8 cellular contexts compared by ENCODE assay signal in genomic region chr1:109282952-109283747, GRCh38. TPM values are rescaled to one million over a fixed set of nuclear protein-coding genes. Genes with fewer than 3 reads are reported as not detected.
DNase-seq lines count a peak whose midpoint lies in the region; FAIRE-seq and TF ChIP-seq lines count a peak whose summit lies in the region.

PSRC1 (minus strand) TSS chr1:109283145.

- peak within 1 kb of the TSS; percentile 18 for H4K5ac ChIP-seq in H9 (ENCODE audit: insufficient read length, low read depth, low read length)

- peak; percentile 41; the same call in 2 of the 3 replicates for TF ChIP-seq CTCF in H9 (conservative IDR thresholded peaks at IDR 0.05)
- TF ChIP-seq CTCF in fibroblast of villous mesenchyme (IDR thresholded peaks at IDR 0.05; ENCODE audit: insufficient read depth, low read depth, low read length), result peak; percentile 48
- peak; percentile 61 for TF ChIP-seq CTCF in neural crest cell (conservative IDR thresholded peaks at IDR 0.05)

- H3K36me3 Mint-ChIP-seq in H9 (ENCODE audit: insufficient read depth in 1 of 3, low read depth in 3 of 3) (peaks cover 18 to 29% (median 28%) of the 10 kb centered on the region in 3 experiments), neural crest cell (ENCODE audit: low read depth) (peaks cover 7% of the 10 kb centered on the region)

- H2BK12ac ChIP-seq in H9 (ENCODE audit: insufficient read length, low read depth, low read length), result peak within 1 kb of the TSS; percentile 26

- H3K4me3 ChIP-seq in MG63 (peak within 1 kb of the TSS; percentile 65), fibroblast of villous mesenchyme (ENCODE audit: low read depth, low read length) (peak within 1 kb of the TSS; percentile 81), stomach smooth muscle (ENCODE audit: low read length in 2 of 2) (peak within 1 kb of the TSS; percentile 56 to 88)

- H3T11ph ChIP-seq in H9 (ENCODE audit: low read length), result peak within 1 kb of the TSS; percentile 4

- H3K23me2 ChIP-seq in H9 (ENCODE audit: insufficient read length, low read depth, low read length, poor library complexity, severe bottlenecking), result peaks cover 13% of the 10 kb centered on the region

- H3K9ac ChIP-seq in H9 (ENCODE audit: extremely low read depth, insufficient read length, low read length) (peak within 1 kb of the TSS; percentile 69), stomach smooth muscle (ENCODE audit: low read length in 2 of 2) (peak within 1 kb of the TSS; percentile 74 to 92)

- peak within 1 kb of the TSS; percentile 55 for H2BK5ac ChIP-seq in H9 (ENCODE audit: insufficient read length, low read length)

- no peak within 1 kb of the TSS for H2BK15ac ChIP-seq in H9 (ENCODE audit: low read depth, low read length)

- no peak within 1 kb of the TSS for H3K56ac ChIP-seq in H9 (ENCODE audit: insufficient read length, low read depth, low read length)

- H3K27me3 Mint-ChIP-seq in H9 (ENCODE audit: low read depth), result no peaks in the 10 kb centered on the region; the same call in 1 of the 2 replicates
- no peaks in the 10 kb centered on the region for H3K27me3 Mint-ChIP-seq in neural crest cell (ENCODE audit: low read depth)

- no peaks in the 10 kb centered on the region for H3K9me3 ChIP-seq in H9 (ENCODE audit: control insufficient read depth, low read depth, low read length)
- H3K9me3 ChIP-seq in MG63, result no peaks in the 10 kb centered on the region
- H3K9me3 ChIP-seq in stomach smooth muscle (ENCODE audit: control insufficient read depth in 2 of 2, low read length in 2 of 2), result no peaks in the 10 kb centered on the region

- H3K27me3 ChIP-seq in H9 (ENCODE audit: insufficient read depth, low read length) (no peaks in the 10 kb centered on the region), MG63 (no peaks in the 10 kb centered on the region), stomach smooth muscle (ENCODE audit: control insufficient read depth in 1 of 2, insufficient read depth in 2 of 2, low read length in 2 of 2) (no peaks in the 10 kb centered on the region)

- no peak within 1 kb of the TSS for H2BK120ac ChIP-seq in H9 (ENCODE audit: low read depth, low read length, poor library complexity, severe bottlenecking)

- DNase-seq in H9 (peak; percentile 95), MG63 (peak; percentile 99), SHP77 treated with DMSO at 0.1 percent for 48 hours (lab: John Stamatoyannopoulos, UW) (peak; percentile 90), activated gamma-delta T cell (lab: John Stamatoyannopoulos, UW) (peak; percentile 63), fibroblast of villous mesenchyme (ENCODE audit: low read depth) (peak; percentile 98), neural crest cell (ENCODE audit: low read depth, low spot score) (peak; percentile 95)

- H3K18ac ChIP-seq in H9 (ENCODE audit: insufficient read length, low read depth, low read length), result peak within 1 kb of the TSS; percentile 86

- peaks cover 3% of the 10 kb centered on the region; the same call in 1 of the 2 replicates for H3K4me1 ChIP-seq in H9 (ENCODE audit: insufficient read depth, low read length)
- H3K4me1 ChIP-seq in stomach smooth muscle (ENCODE audit: control insufficient read depth, insufficient read depth, low read length), result peaks cover 25% of the 10 kb centered on the region

- H3K9me3 Mint-ChIP-seq in H9 (peaks cover 0 to 2% of the 10 kb centered on the region in 2 experiments; a peak in 3 of 5 replicates), neural crest cell (peaks cover 2% of the 10 kb centered on the region)

- H3K4me3 Mint-ChIP-seq in H9 (peak within 1 kb of the TSS; percentile 99 to 100), neural crest cell (peak within 1 kb of the TSS; percentile 99)

- peaks cover 2% of the 10 kb centered on the region; the same call in 1 of the 2 replicates for H3K79me2 ChIP-seq in H9 (ENCODE audit: insufficient read depth, low read length)

- no CpG with 5 or more reads among the region's 56 CpGs for WGBS in H9 (ENCODE audit: extremely low coverage, insufficient read length, low lambda C conversion rate)

- peak within 1 kb of the TSS; percentile 57 for H2AK5ac ChIP-seq in H9 (ENCODE audit: insufficient read length, low read length)

- H3K4me1 Mint-ChIP-seq in H9 (peaks cover 35 to 45% of the 10 kb centered on the region in 2 experiments), neural crest cell (peaks cover 64% of the 10 kb centered on the region)

- no peak within 1 kb of the TSS for H2BK20ac ChIP-seq in H9 (ENCODE audit: low read depth, low read length, poor library complexity, severe bottlenecking)

- no peaks in the 10 kb centered on the region for H4K20me1 ChIP-seq in H9 (ENCODE audit: control insufficient read depth, insufficient read depth, insufficient read length)

- H3K4me2 ChIP-seq in H9 (ENCODE audit: insufficient read depth, insufficient read length, low read length), result peak within 1 kb of the TSS; percentile 92

- peak within 1 kb of the TSS; percentile 30 for H4K8ac ChIP-seq in H9 (replicated peaks; ENCODE audit: insufficient read length, low read depth, low read length)

- H3K23ac ChIP-seq in H9 (ENCODE audit: insufficient read length, low read depth, low read length), result no peak within 1 kb of the TSS

- H3K14ac ChIP-seq in H9 (ENCODE audit: insufficient read depth, low read length), result peak within 1 kb of the TSS; percentile 94

- peak within 1 kb of the TSS; percentile 31; the same call in 1 of the 2 replicates for H3K4ac ChIP-seq in H9 (ENCODE audit: low read depth, low read length)

- peak within 1 kb of the TSS; percentile 96 to 99 (median 99) for H3K27ac Mint-ChIP-seq in H9
- H3K27ac Mint-ChIP-seq in neural crest cell (ENCODE audit: unreplicated experiment), result peak within 1 kb of the TSS; percentile 91

- peaks cover 5% of the 10 kb centered on the region for H3K79me1 ChIP-seq in H9 (ENCODE audit: insufficient read depth, low read depth, low read length, poor library complexity, severe bottlenecking)

- H3K27ac ChIP-seq in H9 (ENCODE audit: insufficient read length, low read depth, low read length) (peak within 1 kb of the TSS; percentile 80), stomach smooth muscle (ENCODE audit: low read length) (peak within 1 kb of the TSS; percentile 92)

- H2AFZ ChIP-seq in H9 (ENCODE audit: low read length), result no peak within 1 kb of the TSS

- H3K36me3 ChIP-seq in MG63 (peaks cover 33% of the 10 kb centered on the region), stomach smooth muscle (ENCODE audit: control insufficient read depth in 2 of 2, insufficient read depth in 2 of 2, low read length in 2 of 2) (no peaks in the 10 kb centered on the region)

- peak; percentile 93 for FAIRE-seq in G401.6 (lab: Jason Lieb, UNC)

- H4K91ac ChIP-seq in H9 (ENCODE audit: insufficient read length, low read depth, low read length), result no peak within 1 kb of the TSS

RNA-seq across cellular contexts. Expression of gene PSRC1, which starts in this region (rescaled TPM):
- total RNA-seq in H9 (2021) (60.3 and 63.0 TPM in 2 replicates), fibroblast of villous mesenchyme (14.2 and 23.3 TPM in 2 replicates), neural crest cell (100 and 102 TPM in 2 replicates)
- 38.5 and 67.0 TPM in 2 replicates for total RNA-seq in MG63 (2014; rRNA removed; shearing (Covaris generic); ENCODE audit: low replicate concordance)

Comparison
In these comparisons a context has a peak if more than half of its experiments do, and no peak if none do; other contexts are left out.
1. Peak in every context shown above with its lines: DNase-seq, H3K4me3 ChIP-seq and H3K27ac ChIP-seq.